ENCODE assay signal across 11 cellular contexts in genomic region chr16:81492307-81492706, GRCh38. TPM values are rescaled to one million over a fixed set of nuclear protein-coding genes. Genes with fewer than 3 reads are reported as not detected.
DNase-seq lines count a peak whose midpoint lies in the region; ATAC-seq and TF ChIP-seq lines count a peak whose summit lies in the region.
"Had no signal": no experiment of that assay in that cellular context is flagged by ENCODE, and none has a peak within 500 bp of the region (broad histone marks: within the 10 kb centered on the region; RNA-seq: fewer than 3 reads in every experiment).

No MANE protein-coding gene starts in this region.

- peak overlapping the region; percentile 16 for H3K9ac ChIP-seq in endocrine pancreas (ENCODE audit: control insufficient read depth, insufficient read depth, low read length)

- H3K27ac ChIP-seq in heart left ventricle (peak overlapping the region; percentile 38 to 81 (median 74)), aorta (ENCODE audit: low read depth in 1 of 2, low read length in 2 of 2) (no peak overlapping the region)
- H3K27ac ChIP-seq: testis had no signal

- no peak for TF ChIP-seq POLR2A in heart left ventricle (IDR thresholded peaks at IDR 0.05)

- intact Hi-C loops in heart left ventricle (cut with DNase I): loop anchor here in 3 of 10 donors (5.0 to 10.0 kb wide), 4 partner anchors 40 to 222 kb away; no protein-coding TSS in a partner anchor
- intact Hi-C loops in left cardiac atrium (cut with DNase I): no loop called here
- intact Hi-C loops in mucosa of descending colon (cut with DNase I, micrococcal nuclease): no loop called here
- intact Hi-C loops in aorta (cut with DNase I): no loop called here

- no peaks in the 10 kb centered on the region for H3K27me3 ChIP-seq in heart left ventricle
- H3K27me3 ChIP-seq in endocrine pancreas (ENCODE audit: control insufficient read depth, insufficient read depth, low read length): no peaks in the 10 kb centered on the region
- no peaks in the 10 kb centered on the region for H3K27me3 ChIP-seq in aorta (ENCODE audit: control insufficient read depth in 1 of 2, insufficient read depth in 2 of 2, low read length in 1 of 2)
- H3K27me3 ChIP-seq: testis had no signal

- H3K4me1 ChIP-seq in heart left ventricle (peaks cover 0 to 96% (median 40%) of the 10 kb centered on the region in 12 donors), endocrine pancreas (ENCODE audit: control insufficient read depth, insufficient read depth, low read length) (peaks cover 7% of the 10 kb centered on the region), mucosa of descending colon (ENCODE audit: low read depth) (peaks cover 23% of the 10 kb centered on the region), aorta (ENCODE audit: control insufficient read depth in 1 of 2, insufficient read depth in 2 of 2, low read length in 2 of 2) (no peaks in the 10 kb centered on the region)

- no peaks in the 10 kb centered on the region for H3K9me3 ChIP-seq in heart left ventricle
- no peaks in the 10 kb centered on the region for H3K9me3 ChIP-seq in endocrine pancreas (ENCODE audit: control insufficient read depth, low read length)
- H3K9me3 ChIP-seq in mucosa of descending colon: no peaks in the 10 kb centered on the region
- no peaks in the 10 kb centered on the region for H3K9me3 ChIP-seq in aorta (ENCODE audit: control insufficient read depth, low read length)
- H3K9me3 ChIP-seq: testis had no signal

- TF ChIP-seq CTCF in heart left ventricle (IDR thresholded peaks at IDR 0.05) (no peak), mucosa of descending colon (IDR thresholded peaks at IDR 0.05) (no peak)

- DNase-seq in heart left ventricle (no peak), left cardiac atrium (no peak), mucosa of descending colon (peak in 2 of 3 donors; percentile 22 to 28), aorta (peak in 1 of 2 donors; percentile 42), NCI-H1930 (lab: John Stamatoyannopoulos, UW) (no peak), NCI-H2081 treated with DMSO at 0.1 percent for 48 hours (lab: John Stamatoyannopoulos, UW) (no peak), NCI-H2196 treated with DMSO at 0.1 percent for 48 hours (lab: John Stamatoyannopoulos, UW; ENCODE audit: unreplicated experiment) (no peak)
- DNase-seq: NCI-H187, SHP77 treated with DMSO at 0.1 percent for 48 hours, testis had no signal

- H3K36me3 ChIP-seq in heart left ventricle (no peaks in the 10 kb centered on the region), endocrine pancreas (ENCODE audit: control insufficient read depth, insufficient read depth, low read length) (no peaks in the 10 kb centered on the region), mucosa of descending colon (ENCODE audit: low read depth) (no peaks in the 10 kb centered on the region), aorta (ENCODE audit: control insufficient read depth in 1 of 2, insufficient read depth in 2 of 2, low read length in 1 of 2) (no peaks in the 10 kb centered on the region)

- no peak overlapping the region for H3K4me3 ChIP-seq in heart left ventricle
- H3K4me3 ChIP-seq in endocrine pancreas (ENCODE audit: control insufficient read depth, insufficient read depth, low read length): no peak overlapping the region
- H3K4me3 ChIP-seq in mucosa of descending colon: no peak overlapping the region
- H3K4me3 ChIP-seq in aorta (ENCODE audit: low read length in 2 of 2): no peak overlapping the region
- H3K4me3 ChIP-seq: testis had no signal

- ATAC-seq in heart left ventricle (peak in 3 of 4 donors; percentile 8 to 36 (median 22)), left cardiac atrium (no peak), mucosa of descending colon (no peak), aorta (ENCODE audit: low FRiP score) (peak; percentile 30)

- 52 to 57% (median 52%) methylated on average over 11 of the region's 11 CpGs for WGBS in heart left ventricle, 4 donors
- WGBS in aorta, 2 donors: 90 to 92% methylated on average over 11 of the region's 11 CpGs

RNA-seq across cellular contexts. Expression of gene CMIP, which starts 47.7 kb away (rescaled TPM):
- 10 to 100 TPM in 6 of 9 donors, 1 to 10 TPM in 3; 7.6 to 48.8 (median 16.3) TPM for total RNA-seq in heart left ventricle
- 1 to 10 TPM; 4.1 to 9.2 TPM for polyA plus RNA-seq in heart left ventricle
- total RNA-seq in left cardiac atrium: 10 to 100 TPM; 18.1 to 34.9 TPM
- total RNA-seq in mucosa of descending colon: 100 to 1,000 TPM in 1 of 3 donors, 10 to 100 TPM in 2; 73.3 to 127 (median 79.8) TPM
- total RNA-seq in aorta: 10 to 100 TPM; 48.9 to 96.3 TPM
- 1 to 10 TPM; 2.4 to 7.0 TPM for polyA plus RNA-seq in aorta

Comparison
In these comparisons a context has a peak if more than half of its experiments do, and no peak if none do; other contexts are left out.
1. ATAC-seq: peak in heart left ventricle (3 of 4) and aorta (single experiment); none in left cardiac atrium (0 of 2) and mucosa of descending colon (single experiment).
2. DNase-seq: peak in mucosa of descending colon (2 of 3); none in heart left ventricle (0 of 5), left cardiac atrium (single experiment), NCI-H1930 (0 of 2), NCI-H2081 treated with DMSO at 0.1 percent for 48 hours (single experiment) and NCI-H2196 treated with DMSO at 0.1 percent for 48 hours (single experiment).
3. H3K27ac ChIP-seq: peak in heart left ventricle (12 of 12); none in aorta (0 of 2).